ENCODE assay signal across 8 cellular contexts in the genomic region with DNA sequence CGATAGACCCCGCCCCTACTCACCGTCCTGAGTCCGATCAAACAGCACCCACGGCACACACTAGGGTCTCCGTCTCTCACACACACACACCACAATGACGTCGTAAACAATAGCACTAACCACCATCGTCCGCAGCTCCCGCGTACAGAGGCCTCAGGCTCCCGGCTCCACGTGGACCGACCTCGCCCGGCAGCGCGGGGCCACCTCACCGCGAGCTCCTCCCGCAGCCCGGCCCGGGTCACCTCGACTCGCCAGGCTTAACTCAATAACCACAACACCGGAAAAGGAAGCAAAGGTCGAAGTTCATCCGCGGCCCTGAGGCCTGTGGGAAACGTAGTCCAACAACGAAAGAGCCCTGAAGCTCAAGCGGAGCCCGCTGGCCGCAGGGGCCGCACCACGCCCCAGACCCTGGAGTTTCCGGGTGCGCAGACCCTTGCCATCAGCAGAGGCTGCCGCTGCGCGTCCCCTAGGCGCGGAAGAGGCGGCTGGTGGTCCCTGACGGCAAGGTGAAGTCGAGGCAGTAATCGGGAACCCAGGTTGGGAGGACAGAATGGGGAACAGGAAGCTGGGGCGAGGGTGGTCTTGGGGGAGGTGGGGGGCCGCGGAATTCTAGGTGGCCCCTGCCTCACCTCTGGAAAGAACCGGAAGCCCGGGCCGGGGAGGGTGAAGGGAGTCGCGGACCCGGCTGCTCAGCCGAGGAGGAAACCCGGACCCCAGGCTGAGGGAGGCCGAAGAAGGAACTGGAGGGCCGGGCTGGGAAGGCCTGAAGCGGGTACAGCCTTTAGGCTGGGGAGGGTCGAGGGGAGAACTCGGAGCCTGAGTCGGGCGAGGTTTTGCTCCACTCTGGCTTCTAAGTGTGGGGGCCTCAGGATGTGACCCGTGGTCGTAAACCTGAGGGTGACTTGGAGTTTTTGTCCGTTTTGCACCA. TPM values are rescaled to one million over a fixed set of nuclear protein-coding genes. Genes with fewer than 3 reads are reported as not detected.
DNase-seq lines count a peak whose midpoint lies in the region; ATAC-seq and TF ChIP-seq lines count a peak whose summit lies in the region.

Gene ZNF529, minus strand, starts transcription at position 273 of the 928 bp plus-strand sequence. CDS start 946 bp downstream, outside the sequence.

- H3K36me3 ChIP-seq in SU-DHL-6 (ENCODE audit: low read length) (peaks cover 6% of the 10 kb centered on the region; the same call in 1 of the 2 replicates), trophoblast cell (ENCODE audit: control insufficient read depth in 1 of 2, insufficient read depth in 2 of 2, low read length in 2 of 2) (peaks cover 9 to 11% of the 10 kb centered on the region in 2 experiments), transverse colon (peaks cover 0 to 43% (median 13%) of the 10 kb centered on the region in 4 donors)

- no peak for TF ChIP-seq CTCF in GM12865 (IDR thresholded peaks at IDR 0.05; ENCODE audit: insufficient read depth, low read depth, low read length, missing control alignments)
- TF ChIP-seq CTCF in SU-DHL-6 (IDR thresholded peaks at IDR 0.05; ENCODE audit: insufficient read depth, low read length, poor library complexity, severe bottlenecking): no peak
- no peak for TF ChIP-seq CTCF in transverse colon (IDR thresholded peaks at IDR 0.05)

- peak; percentile 72 for TF ChIP-seq POLR2A in transverse colon (IDR thresholded peaks at IDR 0.05)

- H3K27ac ChIP-seq in SU-DHL-6 (ENCODE audit: low read depth, low read length) (peak within 1 kb of the TSS; percentile 16), trophoblast cell (ENCODE audit: low read depth, low read length) (peak within 1 kb of the TSS; percentile 59), transverse colon (peak within 1 kb of the TSS; percentile 80 to 86 (median 84))

- H3K18ac ChIP-seq in trophoblast cell (ENCODE audit: low read length): peak within 1 kb of the TSS; percentile 76

- H3K79me1 ChIP-seq in trophoblast cell (ENCODE audit: low read length): peaks cover 10% of the 10 kb centered on the region

- H3K79me2 ChIP-seq in SU-DHL-6 (ENCODE audit: insufficient read depth, low read length) (peaks cover 41% of the 10 kb centered on the region), trophoblast cell (ENCODE audit: control insufficient read depth, insufficient read depth, low read length, poor library complexity) (peaks cover 15% of the 10 kb centered on the region)

- peak within 1 kb of the TSS; percentile 70 for H3K9ac ChIP-seq in SU-DHL-6 (ENCODE audit: low read length)
- peak within 1 kb of the TSS; percentile 96 for H3K9ac ChIP-seq in trophoblast cell (ENCODE audit: low read length)

- peak within 1 kb of the TSS; percentile 99 for H3K4me3 ChIP-seq in GM12865 (ENCODE audit: low read depth, low read length)
- peak within 1 kb of the TSS; percentile 59 for H3K4me3 ChIP-seq in SU-DHL-6 (ENCODE audit: insufficient read depth, low read length, poor library complexity, severe bottlenecking)
- H3K4me3 ChIP-seq in trophoblast cell (ENCODE audit: low read depth, low read length): peak within 1 kb of the TSS; percentile 97
- H3K4me3 ChIP-seq in transverse colon: peak within 1 kb of the TSS; percentile 59 to 94 (median 88)

- peak within 1 kb of the TSS; percentile 77 for H4K12ac ChIP-seq in trophoblast cell (ENCODE audit: low read depth, low read length)

- H2BK5ac ChIP-seq in trophoblast cell (ENCODE audit: low read depth, low read length, poor library complexity): peak within 1 kb of the TSS; percentile 68

- H2AK5ac ChIP-seq in trophoblast cell (ENCODE audit: low read length): peak within 1 kb of the TSS; percentile 67

- H3K23ac ChIP-seq in trophoblast cell (ENCODE audit: low read length): no peak within 1 kb of the TSS

- H3K9me3 ChIP-seq in SU-DHL-6 (ENCODE audit: insufficient read depth, low read length) (no peaks in the 10 kb centered on the region), trophoblast cell (ENCODE audit: insufficient read depth, low read depth, low read length) (no peaks in the 10 kb centered on the region), transverse colon (peaks cover 14 to 19% of the 10 kb centered on the region in 2 donors)

- in situ Hi-C loops in transverse colon (cut with MboI; ENCODE audit: low pct_ligation_motif_present in 1 of 4, low pct_unique_long_range_greater_than_20kb in 1 of 4, low sequenced_read_pairs in 3 of 4): no loop called here

- H3K4ac ChIP-seq in trophoblast cell (ENCODE audit: low read depth, low read length): peak within 1 kb of the TSS; percentile 68

- peak; percentile 94 for DNase-seq in GM12865 (ENCODE audit: low read depth)
- DNase-seq in NCI-H1417 (lab: John Stamatoyannopoulos, UW): peak; percentile 86 to 91 (median 88)
- DNase-seq in activated naive CD8-positive, alpha-beta T cell treated with anti-CD3 and anti-CD28 coated beads, Interleukin-2, amount 50 U/mL, for 16 hours (ENCODE audit: low read depth, low spot score): peak; percentile 61
- peak; percentile 94 for DNase-seq in cardiac septum (ENCODE audit: low spot score)
- DNase-seq in trophoblast cell: peak; percentile 92 to 93
- peak; percentile 90 for DNase-seq in transverse colon

- no peaks in the 10 kb centered on the region for H3K9me2 ChIP-seq in SU-DHL-6 (replicated peaks; ENCODE audit: insufficient read depth, low read length)

- ATAC-seq in HG02759 (IDR thresholded peaks at IDR 0.05; ENCODE audit: unreplicated experiment): peak; percentile 93

- H4K91ac ChIP-seq in trophoblast cell (ENCODE audit: low read depth, low read length): peak within 1 kb of the TSS; percentile 82

- peak within 1 kb of the TSS; percentile 86 for H3K14ac ChIP-seq in trophoblast cell (ENCODE audit: low read length)

- H3K27me3 ChIP-seq in SU-DHL-6 (ENCODE audit: low read length) (no peaks in the 10 kb centered on the region), trophoblast cell (ENCODE audit: insufficient read depth, low read length) (no peaks in the 10 kb centered on the region), transverse colon (no peaks in the 10 kb centered on the region)

- H3K4me2 ChIP-seq in SU-DHL-6 (ENCODE audit: low read depth, low read length, poor library complexity, severe bottlenecking) (peak within 1 kb of the TSS; percentile 69), trophoblast cell (ENCODE audit: low read length) (peak within 1 kb of the TSS; percentile 87)

- peak within 1 kb of the TSS; percentile 74 for H2BK120ac ChIP-seq in trophoblast cell (ENCODE audit: insufficient read depth, low read length, poor library complexity)

- no peaks in the 10 kb centered on the region for H3F3A ChIP-seq in SU-DHL-6 (ENCODE audit: insufficient read depth)

- H2BK12ac ChIP-seq in trophoblast cell (ENCODE audit: low read length): no peak within 1 kb of the TSS

- peak within 1 kb of the TSS; percentile 84 for H4K8ac ChIP-seq in trophoblast cell (ENCODE audit: low read depth, low read length)

- peaks cover 3 to 6% of the 10 kb centered on the region in 2 experiments for H3K4me1 ChIP-seq in trophoblast cell (ENCODE audit: control insufficient read depth in 1 of 2, insufficient read depth in 2 of 2, low read length in 2 of 2)
- peaks cover 0 to 18% (median 14%) of the 10 kb centered on the region in 4 donors for H3K4me1 ChIP-seq in transverse colon

- WGBS in trophoblast cell (ENCODE audit: extremely low coverage, insufficient coverage, insufficient read length): no CpG with 5 or more reads among the region's 69 CpGs
- WGBS in transverse colon (ENCODE audit: low coverage in 1 of 2), 2 donors: 0 to 1% methylated on average over 2 to 63 of the region's 69 CpGs

- H2AFZ ChIP-seq in SU-DHL-6 (ENCODE audit: low read depth, low read length, severe bottlenecking): peak within 1 kb of the TSS; percentile 81
- peak within 1 kb of the TSS; percentile 61 for H2AFZ ChIP-seq in trophoblast cell (ENCODE audit: insufficient read depth, low read length, poor library complexity)

- no peak for TF ChIP-seq EP300 in transverse colon (IDR thresholded peaks at IDR 0.05; ENCODE audit: low read depth)

- intact Hi-C loops in cardiac septum (cut with DNase I) (loop anchor here (5.0 kb wide), 1 partner anchor 264 kb away; the partner anchor contains the start of gene ZNF790), transverse colon (cut with DNase I; ENCODE audit: low total_unique reads) (no loop called here)

- H4K20me1 ChIP-seq in SU-DHL-6 (ENCODE audit: low read depth, low read length): no peaks in the 10 kb centered on the region

RNA-seq across cellular contexts. Expression of gene ZNF529, which starts in this region (rescaled TPM):
- 17.3 TPM for total RNA-seq in cardiac septum
- 5.8 and 7.1 TPM in 2 replicates for polyA plus RNA-seq in trophoblast cell (2013)
- 1 to 10 TPM; 1.8 to 8.3 (median 4.9) TPM for total RNA-seq in transverse colon

Comparison
In these comparisons a context has a peak if more than half of its experiments do, and no peak if none do; other contexts are left out.
1. Peak in every context shown above with its lines: DNase-seq, ATAC-seq, H3K4me3 ChIP-seq and H3K27ac ChIP-seq.
2. H3K27ac ChIP-seq: peak in every context shown above with its lines; median percentile 84 in transverse colon; 59 in trophoblast cell; 16 in SU-DHL-6.